Comparison of ENCODE assay signal across 20 cellular contexts in genomic region chr21:39103689-39104088, GRCh38.
DNase-seq lines count a peak whose midpoint lies in the region; ATAC-seq and TF ChIP-seq lines count a peak whose summit lies in the region.
"Had no signal": no experiment of that assay in that cellular context is flagged by ENCODE, and none has a peak within 500 bp of the region (broad histone marks: within the 10 kb centered on the region; RNA-seq: fewer than 3 reads in every experiment).

No MANE protein-coding gene starts in this region.

- peaks cover 2% of the 10 kb centered on the region; the same call in 1 of the 2 replicates for H3K27me3 ChIP-seq in BJ (ENCODE audit: control insufficient read depth, insufficient read depth, low read length)
- no peaks in the 10 kb centered on the region for H3K27me3 ChIP-seq in adipocyte (replicated peaks; ENCODE audit: control insufficient read depth, insufficient read depth, low read length)
- no peaks in the 10 kb centered on the region for H3K27me3 ChIP-seq in skeletal muscle tissue (ENCODE audit: control insufficient read depth in 3 of 3, insufficient read depth in 3 of 3, low read length in 3 of 3)
- no peaks in the 10 kb centered on the region for H3K27me3 ChIP-seq in CD8-positive, alpha-beta T cell (ENCODE audit: insufficient read depth, low read length)

- peaks cover 3% of the 10 kb centered on the region for H3K27me3 Mint-ChIP-seq in CD8-positive, alpha-beta T cell (ENCODE audit: low read depth)

- no peak for ATAC-seq in GM18511 (IDR thresholded peaks at IDR 0.05; ENCODE audit: unreplicated experiment)
- no peak for ATAC-seq in CD8-positive, alpha-beta T cell
- ATAC-seq: left colon; stimulated activated naive CD8-positive, alpha-beta T cell treated with anti-CD3 and anti-CD28 coated beads, Interleukin-15, amount 100 ng/mL, for 72 hours had no signal

- no peak overlapping the region for H3K4me3 Mint-ChIP-seq in CD8-positive, alpha-beta T cell
- H3K4me3 Mint-ChIP-seq: B cell; stimulated activated naive CD8-positive, alpha-beta T cell treated with anti-CD3 and anti-CD28 coated beads, Interleukin-15, amount 100 ng/mL, for 72 hours; T-helper 2 cell treated with Interferon-gamma antibody and Interleukin-4, amounts not matched to agents 5 μg/mL and 100 μg/mL, for 36 hours had no signal

- H3K9me3 ChIP-seq in adipocyte (ENCODE audit: control insufficient read depth, low read length) (peaks cover 3% of the 10 kb centered on the region), skeletal muscle tissue (ENCODE audit: control insufficient read depth in 3 of 3, low read length in 3 of 3) (no peaks in the 10 kb centered on the region)
- H3K9me3 ChIP-seq in CD8-positive, alpha-beta T cell (ENCODE audit: low read length): no peaks in the 10 kb centered on the region
- H3K9me3 ChIP-seq: SJCRH30 had no signal

- H3K27ac ChIP-seq in skeletal muscle tissue (ENCODE audit: low read depth, low read length): peak overlapping the region; percentile 55
- H3K27ac ChIP-seq in CD8-positive, alpha-beta T cell (ENCODE audit: low read depth, low read length): no peak overlapping the region
- H3K27ac ChIP-seq: SJCRH30 had no signal

- no peaks in the 10 kb centered on the region for H3K36me3 Mint-ChIP-seq in CD8-positive, alpha-beta T cell

- H3K9me3 Mint-ChIP-seq in CD8-positive, alpha-beta T cell: no peaks in the 10 kb centered on the region
- H3K9me3 Mint-ChIP-seq: stimulated activated naive CD8-positive, alpha-beta T cell treated with anti-CD3 and anti-CD28 coated beads, Interleukin-15, amount 100 ng/mL, for 72 hours; T-helper 2 cell treated with Interferon-gamma antibody and Interleukin-4, amounts not matched to agents 5 μg/mL and 100 μg/mL, for 36 hours had no signal

- TF ChIP-seq CTCF in BJ (IDR thresholded peaks at IDR 0.05; ENCODE audit: insufficient read depth, low read depth, low read length) (no peak), foreskin fibroblast (IDR thresholded peaks at IDR 0.05; ENCODE audit: low read depth, low read length) (no peak)
- TF ChIP-seq CTCF in CD8-positive, alpha-beta T cell (IDR thresholded peaks at IDR 0.05): no peak

- POLR2A ChIA-PET in BJ (lab: Charles Lee): interaction anchor here (0.6 to 0.7 kb wide), 2 partner anchors 73 to 80 kb away, joined by 4 to 8 read pairs; partner anchors contain the start of gene PSMG1
- POLR2A ChIA-PET in CD8-positive, alpha-beta T cell (lab: Charles Lee): no interaction called here

- no peaks in the 10 kb centered on the region for H3K36me3 ChIP-seq in BJ (ENCODE audit: control insufficient read depth, insufficient read depth, low read length)
- no peaks in the 10 kb centered on the region for H3K36me3 ChIP-seq in adipocyte (ENCODE audit: control insufficient read depth, insufficient read depth, low read length, severe bottlenecking)
- H3K36me3 ChIP-seq in skeletal muscle tissue (ENCODE audit: control insufficient read depth in 3 of 3, insufficient read depth in 3 of 3, low read length in 3 of 3): no peaks in the 10 kb centered on the region
- no peaks in the 10 kb centered on the region for H3K36me3 ChIP-seq in CD8-positive, alpha-beta T cell (ENCODE audit: insufficient read depth, low read length)
- H3K36me3 ChIP-seq: SJCRH30 had no signal

- DNase-seq in BJ (ENCODE audit: low read depth): peak; percentile 92
- peak; percentile 28 for DNase-seq in adipocyte (ENCODE audit: low read depth)
- peak; percentile 39 to 64 for DNase-seq in foreskin fibroblast
- no peak for DNase-seq in middle frontal gyrus (ENCODE audit: extremely low spot score, low spot score)
- no peak for DNase-seq in CD8-positive, alpha-beta T cell
- DNase-seq in Kasumi-1 (lab: John Stamatoyannopoulos, UW): no peak
- DNase-seq: activated CD8-positive, alpha-beta memory T cell treated with anti-CD3 and anti-CD28 coated beads, Interleukin-2, amount 50 U/mL, for 4 hours; activated gamma-delta T cell treated with Interleukin-2 at 50 U/mL for 16 hours; DMS 273 treated with DMSO at 0.1 percent for 48 hours; left colon; NCI-H2029 treated with DMSO at 0.1 percent for 48 hours; NCI-H510A; posterior cingulate gyrus; SJCRH30; stimulated activated CD4-positive, alpha-beta T cell treated with anti-CD3 and anti-CD28 coated beads, Interleukin-15, amount 100 ng/mL, for 24 hours; stimulated activated naive CD8-positive, alpha-beta T cell treated with anti-CD3 and anti-CD28 coated beads, Interleukin-15, amount 100 ng/mL, for 72 hours had no signal

- peaks cover 20% of the 10 kb centered on the region for H3K4me1 ChIP-seq in adipocyte (ENCODE audit: control insufficient read depth, insufficient read depth, low read length)
- H3K4me1 ChIP-seq in skeletal muscle tissue (ENCODE audit: control insufficient read depth in 3 of 3, insufficient read depth in 3 of 3, low read length in 3 of 3): peaks cover 14 to 22% (median 15%) of the 10 kb centered on the region in 3 donors
- H3K4me1 ChIP-seq in CD8-positive, alpha-beta T cell (ENCODE audit: insufficient read depth, low read length): no peaks in the 10 kb centered on the region
- H3K4me1 ChIP-seq: SJCRH30 had no signal

- peak overlapping the region; percentile 39 for H3K9ac ChIP-seq in adipocyte (ENCODE audit: low read length)
- H3K9ac ChIP-seq in skeletal muscle tissue (ENCODE audit: low read depth in 1 of 3, low read length in 3 of 3): no peak overlapping the region

- no peak overlapping the region for H3K4me3 ChIP-seq in BJ (ENCODE audit: low read depth, low read length)
- H3K4me3 ChIP-seq in adipocyte (ENCODE audit: low read length): no peak overlapping the region
- peak overlapping the region in 1 of 2 donors; percentile 11 for H3K4me3 ChIP-seq in foreskin fibroblast (ENCODE audit: low read depth in 1 of 2, low read length in 2 of 2)
- H3K4me3 ChIP-seq in skeletal muscle tissue (ENCODE audit: low read length in 3 of 3): no peak overlapping the region
- no peak overlapping the region for H3K4me3 ChIP-seq in CD8-positive, alpha-beta T cell (ENCODE audit: low read depth, low read length)
- H3K4me3 ChIP-seq: SJCRH30 had no signal

- CTCF ChIA-PET in BJ (lab: Yijun Ruan, JAX): interaction anchor here (1.3 to 3.3 kb wide), 2 partner anchors 9 to 23 kb away, joined by 3 to 17 read pairs; no protein-coding TSS in a partner anchor
- CTCF ChIA-PET in CD8-positive, alpha-beta T cell (lab: Charles Lee): interaction anchor here (0.6 kb wide), 2 partner anchors 21 to 418 kb away, joined by 3 to 4 read pairs; no protein-coding TSS in a partner anchor

- H3K4me1 Mint-ChIP-seq in CD8-positive, alpha-beta T cell (ENCODE audit: low read depth): no peaks in the 10 kb centered on the region
- H3K4me1 Mint-ChIP-seq: B cell; stimulated activated naive CD8-positive, alpha-beta T cell treated with anti-CD3 and anti-CD28 coated beads, Interleukin-15, amount 100 ng/mL, for 72 hours had no signal

- intact Hi-C loops in CD8-positive, alpha-beta T cell (cut with DNase I, micrococcal nuclease): no loop called here

- no peak overlapping the region for H3K27ac Mint-ChIP-seq in CD8-positive, alpha-beta T cell
- H3K27ac Mint-ChIP-seq: B cell; T-helper 2 cell treated with Interferon-gamma antibody and Interleukin-4, amounts not matched to agents 5 μg/mL and 100 μg/mL, for 36 hours had no signal

Comparison
In these comparisons a context has a peak if more than half of its experiments do, and no peak if none do; other contexts are left out.
1. DNase-seq: peak in BJ (single experiment), adipocyte (single experiment) and foreskin fibroblast (2 of 2); none in middle frontal gyrus (single experiment), CD8-positive, alpha-beta T cell (0 of 7) and Kasumi-1 (0 of 2).